ENCODE assay signal across 1 cellular context in the genomic region with DNA sequence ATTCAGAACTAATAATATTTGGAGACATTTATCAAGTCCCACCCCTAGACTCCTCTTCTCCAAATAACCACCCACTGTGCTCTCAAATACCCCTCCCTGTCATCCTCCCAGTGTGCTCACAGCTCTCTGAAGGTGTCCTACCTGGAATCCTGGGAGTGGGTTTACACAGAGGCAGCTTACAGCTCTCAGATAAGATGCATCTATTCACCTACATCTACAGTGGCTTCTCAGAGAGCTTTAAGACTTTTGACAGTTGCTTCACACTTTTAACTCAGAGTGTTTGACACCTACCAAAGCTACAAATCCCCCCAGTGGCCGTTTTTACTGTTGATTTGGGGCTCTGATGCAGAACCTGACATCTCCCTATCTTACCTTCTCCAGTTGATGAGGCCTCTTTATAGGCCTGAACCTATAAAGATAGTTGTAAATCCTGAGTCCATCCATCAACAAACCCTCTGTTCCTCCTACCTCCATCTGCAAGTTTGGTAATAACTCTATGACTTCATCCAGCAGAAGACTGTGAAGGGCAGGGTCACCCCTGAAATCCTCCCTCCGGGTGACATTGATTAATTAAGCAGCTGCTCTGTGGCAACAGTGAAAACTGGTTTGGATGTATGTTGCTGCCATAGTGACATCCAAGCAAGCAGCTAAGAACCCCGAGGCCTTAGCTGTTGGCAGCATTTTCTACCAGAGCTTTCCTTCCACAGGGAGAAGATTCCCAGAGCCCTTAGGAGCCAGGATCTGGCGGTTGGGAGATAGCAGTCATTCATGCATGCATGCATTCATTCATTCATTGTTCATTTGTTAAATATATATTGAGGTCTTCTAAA.
TF ChIP-seq lines count a peak whose summit lies in the region.

No MANE protein-coding gene starts in this region.

TF ChIP-seq in SK-N-SH treated with all-trans-retinoic acid at 6 μM for 48 hours, 23 proteins besides CTCF, POLR2A, EP300 and RAD21 (continued from another document):
- TF ChIP-seq, protein P1, sequence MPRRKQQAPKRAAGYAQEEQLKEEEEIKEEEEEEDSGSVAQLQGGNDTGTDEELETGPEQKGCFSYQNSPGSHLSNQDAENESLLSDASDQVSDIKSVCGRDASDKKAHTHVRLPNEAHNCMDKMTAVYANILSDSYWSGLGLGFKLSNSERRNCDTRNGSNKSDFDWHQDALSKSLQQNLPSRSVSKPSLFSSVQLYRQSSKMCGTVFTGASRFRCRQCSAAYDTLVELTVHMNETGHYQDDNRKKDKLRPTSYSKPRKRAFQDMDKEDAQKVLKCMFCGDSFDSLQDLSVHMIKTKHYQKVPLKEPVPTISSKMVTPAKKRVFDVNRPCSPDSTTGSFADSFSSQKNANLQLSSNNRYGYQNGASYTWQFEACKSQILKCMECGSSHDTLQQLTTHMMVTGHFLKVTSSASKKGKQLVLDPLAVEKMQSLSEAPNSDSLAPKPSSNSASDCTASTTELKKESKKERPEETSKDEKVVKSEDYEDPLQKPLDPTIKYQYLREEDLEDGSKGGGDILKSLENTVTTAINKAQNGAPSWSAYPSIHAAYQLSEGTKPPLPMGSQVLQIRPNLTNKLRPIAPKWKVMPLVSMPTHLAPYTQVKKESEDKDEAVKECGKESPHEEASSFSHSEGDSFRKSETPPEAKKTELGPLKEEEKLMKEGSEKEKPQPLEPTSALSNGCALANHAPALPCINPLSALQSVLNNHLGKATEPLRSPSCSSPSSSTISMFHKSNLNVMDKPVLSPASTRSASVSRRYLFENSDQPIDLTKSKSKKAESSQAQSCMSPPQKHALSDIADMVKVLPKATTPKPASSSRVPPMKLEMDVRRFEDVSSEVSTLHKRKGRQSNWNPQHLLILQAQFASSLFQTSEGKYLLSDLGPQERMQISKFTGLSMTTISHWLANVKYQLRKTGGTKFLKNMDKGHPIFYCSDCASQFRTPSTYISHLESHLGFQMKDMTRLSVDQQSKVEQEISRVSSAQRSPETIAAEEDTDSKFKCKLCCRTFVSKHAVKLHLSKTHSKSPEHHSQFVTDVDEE (CRISPR knock-in tag; IDR thresholded peaks at IDR 0.05), result no peak
- TF ChIP-seq, protein P2, sequence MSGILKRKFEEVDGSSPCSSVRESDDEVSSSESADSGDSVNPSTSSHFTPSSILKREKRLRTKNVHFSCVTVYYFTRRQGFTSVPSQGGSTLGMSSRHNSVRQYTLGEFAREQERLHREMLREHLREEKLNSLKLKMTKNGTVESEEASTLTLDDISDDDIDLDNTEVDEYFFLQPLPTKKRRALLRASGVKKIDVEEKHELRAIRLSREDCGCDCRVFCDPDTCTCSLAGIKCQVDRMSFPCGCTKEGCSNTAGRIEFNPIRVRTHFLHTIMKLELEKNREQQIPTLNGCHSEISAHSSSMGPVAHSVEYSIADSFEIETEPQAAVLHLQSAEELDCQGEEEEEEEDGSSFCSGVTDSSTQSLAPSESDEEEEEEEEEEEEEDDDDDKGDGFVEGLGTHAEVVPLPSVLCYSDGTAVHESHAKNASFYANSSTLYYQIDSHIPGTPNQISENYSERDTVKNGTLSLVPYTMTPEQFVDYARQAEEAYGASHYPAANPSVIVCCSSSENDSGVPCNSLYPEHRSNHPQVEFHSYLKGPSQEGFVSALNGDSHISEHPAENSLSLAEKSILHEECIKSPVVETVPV (CRISPR knock-in tag; IDR thresholded peaks at IDR 0.05), result no peak
- no peak for TF ChIP-seq ARNTL (CRISPR knock-in tag; IDR thresholded peaks at IDR 0.05; ENCODE audit: borderline replicate concordance, low read depth)
